Comparison of ENCODE assay signal across 9 cellular contexts in genomic region chr5:170296935-170297588, GRCh38. TPM values are rescaled to one million over a fixed set of nuclear protein-coding genes. Genes with fewer than 3 reads are reported as not detected.
DNase-seq lines count a peak whose midpoint lies in the region; ATAC-seq and TF ChIP-seq lines count a peak whose summit lies in the region.
"Had no signal": no experiment of that assay in that cellular context is flagged by ENCODE, and none has a peak within 500 bp of the region (broad histone marks: within the 10 kb centered on the region; RNA-seq: fewer than 3 reads in every experiment).

No MANE protein-coding gene starts in this region.

- intact Hi-C loops in MCF 10A (cut with micrococcal nuclease), result no loop called here

- no peak for TF ChIP-seq CTCF in MCF 10A (IDR thresholded peaks at IDR 0.05; ENCODE audit: unreplicated experiment)

- POLR2A ChIA-PET in MCF 10A (lab: Yijun Ruan, JAX), result no interaction called here

- CTCF ChIA-PET in MCF 10A (lab: Yijun Ruan, JAX), result interaction anchor here (0.7 to 2.1 kb wide), 10 partner anchors 8 to 301 kb away, joined by 3 to 7 read pairs (median 4); no protein-coding TSS in a partner anchor

- H3K27ac Mint-ChIP-seq in MCF 10A (ENCODE audit: low read depth, unreplicated experiment), result no peak overlapping the region

- H3K4me1 ChIP-seq in mononuclear cell (ENCODE audit: insufficient read depth, low read length), result peaks cover 84% of the 10 kb centered on the region

- no peaks in the 10 kb centered on the region for H3K27me3 ChIP-seq in mononuclear cell (ENCODE audit: insufficient read depth, low read length)

- peak; percentile 30 for ATAC-seq in GM18520 (IDR thresholded peaks at IDR 0.05; ENCODE audit: unreplicated experiment)
- ATAC-seq in GM21737 (IDR thresholded peaks at IDR 0.05; ENCODE audit: unreplicated experiment), result peak; percentile 58

- H3K4me3 ChIP-seq in mononuclear cell (ENCODE audit: low read length), result peak overlapping the region; percentile 94

- H3K9me3 Mint-ChIP-seq in MCF 10A (ENCODE audit: unreplicated experiment), result no peaks in the 10 kb centered on the region

- H3K4me1 Mint-ChIP-seq in MCF 10A (ENCODE audit: insufficient read depth, unreplicated experiment), result no peaks in the 10 kb centered on the region

- H3K9me3 ChIP-seq in mononuclear cell (ENCODE audit: low read depth, low read length), result no peaks in the 10 kb centered on the region

- BruUV-seq in MCF 10A (replicated peaks; lab: Mats Ljungman, UMichigan), result no TSS peak

- no peaks in the 10 kb centered on the region for H3K36me3 Mint-ChIP-seq in MCF 10A (ENCODE audit: insufficient read depth, unreplicated experiment)

- no peak overlapping the region for H3K4me3 Mint-ChIP-seq in MCF 10A (ENCODE audit: unreplicated experiment)

- DNase-seq in OCI-M1 (lab: John Stamatoyannopoulos, UW), result peak; percentile 70
- no peak for DNase-seq in NCI-H526 (lab: John Stamatoyannopoulos, UW)
- no peak for DNase-seq in AG20443 (ENCODE audit: low spot score)
- DNase-seq in kidney tubule cell (ENCODE audit: low spot score), result no peak
- DNase-seq in MCF 10A (ENCODE audit: unreplicated experiment), result no peak

- peaks cover 14% of the 10 kb centered on the region for H3K27me3 Mint-ChIP-seq in MCF 10A (ENCODE audit: insufficient read depth, unreplicated experiment)

RNA-seq across cellular contexts. Expression of gene LCP2, which starts 0.5 kb away (rescaled TPM):
- total RNA-seq in mononuclear cell (440 TPM), MCF 10A (2022) (not detected in 2 replicates)
- total RNA-seq: endothelial cell of umbilical vein had no signal

Comparison
In these comparisons a context has a peak if more than half of its experiments do, and no peak if none do; other contexts are left out.
1. RNA of gene LCP2, which starts 0.5 kb away (total RNA-seq): 440 TPM in mononuclear cell (single experiment); not detected in MCF 10A; every median in the first group is over 100 times any median in the second.